Comparison of ENCODE assay signal across 9 cellular contexts in genomic region chr11:2143652-2144548, GRCh38. TPM values are rescaled to one million over a fixed set of nuclear protein-coding genes. Genes with fewer than 3 reads are reported as not detected.
A peak's percentile ranks its signal among the peaks of the same experiment; 100 is the strongest.
DNase-seq lines count a peak whose midpoint lies in the region; ATAC-seq and TF ChIP-seq lines count a peak whose summit lies in the region.
"Had no signal": no experiment of that assay in that cellular context is flagged by ENCODE, and none has a peak within 500 bp of the region (broad histone marks: within the 10 kb centered on the region; RNA-seq: fewer than 3 reads in every experiment).

No MANE protein-coding gene starts in this region.

- CTCF ChIA-PET in Caco-2 (lab: Charles Lee) = interaction anchor here (0.6 to 11.5 kb wide), 16 partner anchors 9 to 267 kb away, joined by 3 to 157 read pairs (median 3); no protein-coding TSS in a partner anchor

- no peaks in the 10 kb centered on the region for H3K9me3 Mint-ChIP-seq in Caco-2 (ENCODE audit: unreplicated experiment)
- H3K9me3 Mint-ChIP-seq in activated naive CD8-positive, alpha-beta T cell treated with anti-CD3 and anti-CD28 coated beads, Interleukin-2, amount 50 U/mL, for 24 hours = no peaks in the 10 kb centered on the region
- H3K9me3 Mint-ChIP-seq in naive thymus-derived CD8-positive, alpha-beta T cell = no peaks in the 10 kb centered on the region

- TF ChIP-seq CTCF in Caco-2 (IDR thresholded peaks at IDR 0.05; ENCODE audit: insufficient read depth in 1 of 2, low read depth in 1 of 2, low read length in 1 of 2, severe bottlenecking in 1 of 2, unreplicated experiment in 1 of 2) (peak; percentile 16 to 20), ascending aorta (IDR thresholded peaks at IDR 0.05) (no peak)

- intact Hi-C loops in Caco-2 (cut with micrococcal nuclease; ENCODE audit: unreplicated experiment) (loop anchor here (2.0 kb wide), 1 partner anchor 59 kb away; no protein-coding TSS in a partner anchor), ascending aorta (cut with DNase I) (no loop called here)

- H3K4me3 Mint-ChIP-seq in Caco-2 (ENCODE audit: unreplicated experiment) = peak overlapping the region; percentile 59
- peak overlapping the region; percentile 65 for H3K4me3 Mint-ChIP-seq in activated naive CD8-positive, alpha-beta T cell treated with anti-CD3 and anti-CD28 coated beads, Interleukin-2, amount 50 U/mL, for 24 hours
- H3K4me3 Mint-ChIP-seq in naive thymus-derived CD8-positive, alpha-beta T cell = peak overlapping the region in 7 of 10 donors; percentile 15 to 62 (median 53)

- H3K27ac Mint-ChIP-seq in Caco-2 (ENCODE audit: unreplicated experiment) = no peak overlapping the region
- no peak overlapping the region for H3K27ac Mint-ChIP-seq in activated naive CD8-positive, alpha-beta T cell treated with anti-CD3 and anti-CD28 coated beads, Interleukin-2, amount 50 U/mL, for 24 hours
- no peak overlapping the region for H3K27ac Mint-ChIP-seq in naive thymus-derived CD8-positive, alpha-beta T cell

- DNase-seq in 8988T (peak; percentile 71), Caco-2 (peak in 1 of 2 experiments; percentile 67), ascending aorta (ENCODE audit: low spot score in 2 of 2) (no peak), caudate nucleus (lab: John Stamatoyannopoulos, UW) (no peak)
- DNase-seq in activated naive CD8-positive, alpha-beta T cell treated with anti-CD3 and anti-CD28 coated beads, Interleukin-2, amount 50 U/mL, for 24 hours = peak; percentile 47
- no peak for DNase-seq in naive thymus-derived CD8-positive, alpha-beta T cell

- peak overlapping the region; percentile 35 for H3K4me3 ChIP-seq in Caco-2 (ENCODE audit: low read depth, low read length)
- H3K4me3 ChIP-seq in ascending aorta = no peak overlapping the region
- H3K4me3 ChIP-seq: SK-N-MC had no signal

- peaks cover 10% of the 10 kb centered on the region for H3K4me1 ChIP-seq in Caco-2
- peaks cover 5 to 7% of the 10 kb centered on the region in 2 donors for H3K4me1 ChIP-seq in ascending aorta

- H3K36me3 Mint-ChIP-seq in Caco-2 (ENCODE audit: insufficient read depth, unreplicated experiment) = peaks cover 6% of the 10 kb centered on the region
- no peaks in the 10 kb centered on the region for H3K36me3 Mint-ChIP-seq in activated naive CD8-positive, alpha-beta T cell treated with anti-CD3 and anti-CD28 coated beads, Interleukin-2, amount 50 U/mL, for 24 hours (ENCODE audit: low read depth)
- peaks cover 0 to 2% (median 0%) of the 10 kb centered on the region in 3 donors for H3K36me3 Mint-ChIP-seq in naive thymus-derived CD8-positive, alpha-beta T cell

- H3K27ac ChIP-seq in ascending aorta (no peak overlapping the region), caudate nucleus (ENCODE audit: low read depth, low read length) (no peak overlapping the region)
- H3K27ac ChIP-seq: SK-N-MC had no signal

- no TSS peak for BruUV-seq in Caco-2 (replicated peaks; lab: Mats Ljungman, UMichigan)

- H3K27me3 Mint-ChIP-seq in Caco-2 (ENCODE audit: insufficient read depth, unreplicated experiment) = peaks cover 26% of the 10 kb centered on the region
- peaks cover 63% of the 10 kb centered on the region for H3K27me3 Mint-ChIP-seq in activated naive CD8-positive, alpha-beta T cell treated with anti-CD3 and anti-CD28 coated beads, Interleukin-2, amount 50 U/mL, for 24 hours
- peaks cover 25 to 73% (median 53%) of the 10 kb centered on the region in 5 donors for H3K27me3 Mint-ChIP-seq in naive thymus-derived CD8-positive, alpha-beta T cell

- H3K27me3 ChIP-seq in Caco-2 (replicated peaks; ENCODE audit: control insufficient read depth, insufficient read depth, low read length) (peaks cover 2% of the 10 kb centered on the region), ascending aorta (peaks cover 35% of the 10 kb centered on the region)

- H3K4me1 Mint-ChIP-seq in Caco-2 (ENCODE audit: low read depth, unreplicated experiment) = peaks cover 9% of the 10 kb centered on the region
- H3K4me1 Mint-ChIP-seq in activated naive CD8-positive, alpha-beta T cell treated with anti-CD3 and anti-CD28 coated beads, Interleukin-2, amount 50 U/mL, for 24 hours = peaks cover 33% of the 10 kb centered on the region
- H3K4me1 Mint-ChIP-seq in naive thymus-derived CD8-positive, alpha-beta T cell = peaks cover 2 to 12% (median 11%) of the 10 kb centered on the region in 4 donors

- H3K9me3 ChIP-seq in Caco-2 (no peaks in the 10 kb centered on the region), ascending aorta (no peaks in the 10 kb centered on the region)

- POLR2A ChIA-PET in Caco-2 (lab: Charles Lee) = interaction anchor here (0.6 kb wide), 1 partner anchor 106 kb away, joined by 3 read pairs; no protein-coding TSS in a partner anchor
- POLR2A ChIA-PET in naive thymus-derived CD8-positive, alpha-beta T cell (lab: Charles Lee) = interaction anchor here (0.6 kb wide), 1 partner anchor 343 kb away, joined by 3 read pairs; no protein-coding TSS in a partner anchor

- no peak for ATAC-seq in activated naive CD8-positive, alpha-beta T cell treated with anti-CD3 and anti-CD28 coated beads, Interleukin-2, amount 50 U/mL, for 24 hours
- ATAC-seq in naive thymus-derived CD8-positive, alpha-beta T cell = peak; percentile 43 to 50
- ATAC-seq in HG02798 (IDR thresholded peaks at IDR 0.05; ENCODE audit: poor library complexity, unreplicated experiment) (no peak), HG03280 (IDR thresholded peaks at IDR 0.05; ENCODE audit: unreplicated experiment) (no peak)

- H3K36me3 ChIP-seq in Caco-2 (ENCODE audit: control insufficient read depth, insufficient read depth, low read length) (no peaks in the 10 kb centered on the region), ascending aorta (no peaks in the 10 kb centered on the region)

RNA-seq across cellular contexts. Expression of gene IGF2, which starts 4.7 kb away (rescaled TPM):
- total RNA-seq in Caco-2 (2022) (1,375 and 1,397 TPM in 2 replicates), ascending aorta (124 TPM)
- total RNA-seq in naive thymus-derived CD8-positive, alpha-beta T cell = not detected
- polyA plus RNA-seq in naive thymus-derived CD8-positive, alpha-beta T cell = not detected

RNA-seq across cellular contexts. Expression of gene INS, which starts 17.1 kb away (rescaled TPM):
- not detected in 2 replicates for total RNA-seq in Caco-2 (2022)
- not detected for total RNA-seq in naive thymus-derived CD8-positive, alpha-beta T cell
- polyA plus RNA-seq in naive thymus-derived CD8-positive, alpha-beta T cell = not detected
- not detected for total RNA-seq in ascending aorta

RNA-seq across cellular contexts. Expression of gene TH, which starts 27.7 kb away (rescaled TPM):
- not detected in 2 replicates for total RNA-seq in Caco-2 (2022)
- total RNA-seq in naive thymus-derived CD8-positive, alpha-beta T cell = not detected
- polyA plus RNA-seq in naive thymus-derived CD8-positive, alpha-beta T cell = not detected
- total RNA-seq in ascending aorta = not detected

Comparison
In these comparisons a context has a peak if more than half of its experiments do, and no peak if none do; other contexts are left out.
1. DNase-seq: peak in 8988T (single experiment) and activated naive CD8-positive, alpha-beta T cell treated with anti-CD3 and anti-CD28 coated beads, Interleukin-2, amount 50 U/mL, for 24 hours (single experiment); none in naive thymus-derived CD8-positive, alpha-beta T cell (0 of 10), ascending aorta (0 of 2) and caudate nucleus (0 of 61).
2. CTCF ChIP-seq: peak in Caco-2 (2 of 2); none in ascending aorta (0 of 3).
3. ATAC-seq: peak in naive thymus-derived CD8-positive, alpha-beta T cell (2 of 2); none in activated naive CD8-positive, alpha-beta T cell treated with anti-CD3 and anti-CD28 coated beads, Interleukin-2, amount 50 U/mL, for 24 hours (single experiment), HG02798 (single experiment) and HG03280 (single experiment).
4. RNA of gene IGF2, which starts 4.7 kb away (total RNA-seq): 1,375 to 1,397 TPM in Caco-2 and 124 TPM in ascending aorta (single experiment); not detected in naive thymus-derived CD8-positive, alpha-beta T cell; every median in the first group is over 100 times any median in the second.
5. Peak in every context shown above with its lines, with median percentiles within 50 percentile points of each other: H3K4me3 Mint-ChIP-seq.